In genomic region chr17:50935201-50936124, GRCh38 we compare ENCODE assay signal across 10 cellular contexts.
DNase-seq lines count a peak whose midpoint lies in the region; ATAC-seq and TF ChIP-seq lines count a peak whose summit lies in the region.
"Had no signal": no experiment of that assay in that cellular context is flagged by ENCODE, and none has a peak within 500 bp of the region (broad histone marks: within the 10 kb centered on the region; RNA-seq: fewer than 3 reads in every experiment).

No MANE protein-coding gene starts in this region.

- ATAC-seq in left lung: peak; percentile 65
- ATAC-seq in GM18861 (IDR thresholded peaks at IDR 0.05; ENCODE audit: unreplicated experiment): no peak

- peak; percentile 68 for DNase-seq in DMS153 (lab: John Stamatoyannopoulos, UW)
- DNase-seq in DMS153 treated with DMSO at 0.1 percent for 48 hours (lab: John Stamatoyannopoulos, UW; ENCODE audit: unreplicated experiment): no peak
- DNase-seq in T47D (ENCODE audit: low read depth in 1 of 2, low spot score in 1 of 2): peak; percentile 69 to 92
- peak; percentile 81 to 87 for DNase-seq in left lung
- peak; percentile 43 to 52 for DNase-seq in tibial nerve (ENCODE audit: low spot score in 2 of 2)
- DNase-seq in NOMO-1 treated with dmso at 0.1 percent for 144 hours (lab: John Stamatoyannopoulos, UW; ENCODE audit: unreplicated experiment): no peak
- no peak for DNase-seq in posterior vena cava (ENCODE audit: low spot score)

- WGBS in tibial nerve, 2 donors: 48 to 70% methylated on average over 16 to 17 of the region's 19 CpGs

- TF ChIP-seq POLR2A in tibial nerve (IDR thresholded peaks at IDR 0.05): peak; percentile 16 to 48

- TF ChIP-seq CTCF in left lung (IDR thresholded peaks at IDR 0.05): no peak
- TF ChIP-seq CTCF in tibial nerve (IDR thresholded peaks at IDR 0.05): no peak

- H3K27me3 ChIP-seq in left lung: no peaks in the 10 kb centered on the region
- no peaks in the 10 kb centered on the region for H3K27me3 ChIP-seq in tibial nerve

- H3K4me3 ChIP-seq in left lung (no peak overlapping the region), tibial nerve (no peak overlapping the region)
- H3K4me3 ChIP-seq: SK-N-MC had no signal

- H3K4me1 ChIP-seq in left lung (peaks cover 6 to 37% of the 10 kb centered on the region in 2 donors), tibial nerve (peaks cover 0 to 33% (median 21%) of the 10 kb centered on the region in 4 donors)

- H3K36me3 ChIP-seq in left lung: no peaks in the 10 kb centered on the region
- no peaks in the 10 kb centered on the region for H3K36me3 ChIP-seq in tibial nerve

- peak; percentile 94 for TF ChIP-seq EP300 in tibial nerve (IDR thresholded peaks at IDR 0.05)

- H3K9me3 ChIP-seq in left lung (no peaks in the 10 kb centered on the region), tibial nerve (no peaks in the 10 kb centered on the region)

- intact Hi-C loops in left lung (cut with DNase I): no loop called here
- intact Hi-C loops in posterior vena cava (cut with DNase I): no loop called here

- in situ Hi-C loops in T47D (cut with HindIII; ENCODE audit: low pct_unique_long_range_greater_than_20kb, low sequenced_read_pairs): no loop called here

- H3K27ac ChIP-seq in left lung (no peak overlapping the region), tibial nerve (peak overlapping the region; percentile 74 to 91 (median 84))
- H3K27ac ChIP-seq: HL-60, SK-N-MC had no signal

Comparison
In these comparisons a context has a peak if more than half of its experiments do, and no peak if none do; other contexts are left out.
1. DNase-seq: peak in DMS153 (single experiment), T47D (2 of 2), left lung (2 of 2) and tibial nerve (2 of 2); none in DMS153 treated with DMSO at 0.1 percent for 48 hours (single experiment), NOMO-1 treated with dmso at 0.1 percent for 144 hours (single experiment) and posterior vena cava (single experiment).
2. H3K27ac ChIP-seq: peak in tibial nerve (4 of 4); none in left lung (0 of 2).